ENCODE assay signal across 8 cellular contexts in genomic region chr18:3449702-3450357, GRCh38. TPM values are rescaled to one million over a fixed set of nuclear protein-coding genes. Genes with fewer than 3 reads are reported as not detected.
DNase-seq lines count a peak whose midpoint lies in the region; ATAC-seq, FAIRE-seq and TF ChIP-seq lines count a peak whose summit lies in the region.

TGIF1 (plus strand) TSS chr18:3450172; CDS start chr18:3450490, 318 bp downstream.

- H3K9ac ChIP-seq in mammary epithelial cell (ENCODE audit: insufficient read depth, low read length), result peak within 1 kb of the TSS; percentile 99

- no peaks in the 10 kb centered on the region for H3K27me3 ChIP-seq in mammary epithelial cell (ENCODE audit: insufficient read depth, low read length)
- H3K27me3 ChIP-seq in gastrocnemius medialis, result no peaks in the 10 kb centered on the region

- WGBS in mammary epithelial cell (ENCODE audit: low coverage, missing lambda C conversion rate), result 4% methylated on average over 7 of the region's 60 CpGs

- DNase-seq in GM10266 (ENCODE audit: extremely low spot score) (peak; percentile 38), LoVo (ENCODE audit: low spot score) (peak; percentile 75), T-helper 9 cell (peak; percentile 34), mammary epithelial cell (peak; percentile 83), gastrocnemius medialis (peak; percentile 88 to 93), HTR-8/SVneo (ENCODE audit: insufficient read length, low spot score) (no peak)

- H2AFZ ChIP-seq in mammary epithelial cell (ENCODE audit: low read depth, low read length), result peak within 1 kb of the TSS; percentile 19

- H3K4me2 ChIP-seq in mammary epithelial cell (ENCODE audit: insufficient read depth, low read depth, low read length), result peak within 1 kb of the TSS; percentile 90

- TF ChIP-seq CTCF in GM10266 (IDR thresholded peaks at IDR 0.05; ENCODE audit: control insufficient read depth, insufficient read depth, low read depth, missing control alignments) (no peak), mammary epithelial cell (conservative IDR thresholded peaks at IDR 0.05 in 1 of 2, IDR thresholded peaks at IDR 0.05 in 1 of 2; ENCODE audit: extremely low read depth in 1 of 2, insufficient read depth in 1 of 2, low read depth in 1 of 2, low read length in 2 of 2) (no peak), gastrocnemius medialis (IDR thresholded peaks at IDR 0.05 in 4 of 5, conservative IDR thresholded peaks at IDR 0.05 in 1 of 5) (no peak)

- BruUV-seq in mammary epithelial cell (replicated peaks; lab: Mats Ljungman, UMichigan), result no TSS peak

- intact Hi-C loops in mammary epithelial cell (cut with micrococcal nuclease) (loop anchor here (1.0 to 5.0 kb wide), 9 partner anchors 69 to 537 kb away; no protein-coding TSS in a partner anchor), gastrocnemius medialis (cut with DNase I; ENCODE audit: low total_unique reads) (loop anchor here (1.0 to 10.0 kb wide), 3 partner anchors 187 to 795 kb away; partner anchors contain the start of genes MYL12B and SMCHD1)

- H3K79me2 ChIP-seq in mammary epithelial cell (ENCODE audit: insufficient read depth, low read length), result peaks cover 48% of the 10 kb centered on the region

- H3K4me3 ChIP-seq in mammary epithelial cell (replicated peaks in 1 of 3; ENCODE audit: insufficient read depth in 1 of 3, low read depth in 2 of 3, low read length in 3 of 3) (peak within 1 kb of the TSS; percentile 67 to 91 (median 75)), iPS-18c (ENCODE audit: insufficient read depth, low read depth, low read length) (peak within 1 kb of the TSS; percentile 92), gastrocnemius medialis (peak within 1 kb of the TSS; percentile 71 to 97 (median 82))

- FAIRE-seq in HTR-8/SVneo (lab: Jason Lieb, UNC), result no peak

- TF ChIP-seq POLR2A in gastrocnemius medialis (IDR thresholded peaks at IDR 0.05), result peak; percentile 82 to 85

- H4K20me1 ChIP-seq in mammary epithelial cell (ENCODE audit: insufficient read depth, low read length), result no peaks in the 10 kb centered on the region

- H3K9me3 ChIP-seq in mammary epithelial cell (replicated peaks; ENCODE audit: insufficient read depth, low read length), result no peaks in the 10 kb centered on the region
- no peaks in the 10 kb centered on the region for H3K9me3 ChIP-seq in iPS-18c (ENCODE audit: control insufficient read depth, insufficient read depth, low read length)
- no peaks in the 10 kb centered on the region for H3K9me3 ChIP-seq in gastrocnemius medialis

- H3K4me1 ChIP-seq in mammary epithelial cell (ENCODE audit: insufficient read depth, low read length) (peaks cover 18% of the 10 kb centered on the region), gastrocnemius medialis (peaks cover 17 to 26% of the 10 kb centered on the region in 2 donors)

- peak within 1 kb of the TSS; percentile 99 for H3K27ac ChIP-seq in mammary epithelial cell (ENCODE audit: insufficient read depth, low read depth, low read length)
- peak within 1 kb of the TSS; percentile 98 to 99 (median 99) for H3K27ac ChIP-seq in gastrocnemius medialis

- no peaks in the 10 kb centered on the region for H3K36me3 ChIP-seq in mammary epithelial cell (ENCODE audit: insufficient read depth, low read length)
- no peaks in the 10 kb centered on the region for H3K36me3 ChIP-seq in gastrocnemius medialis

- ATAC-seq in gastrocnemius medialis (peak; percentile 31 to 43), GM21381 (IDR thresholded peaks at IDR 0.05; ENCODE audit: unreplicated experiment) (no peak)

- dilution Hi-C loops in mammary epithelial cell (cut with HindIII; ENCODE audit: low sequenced_read_pairs), result loop anchor here (5.0 to 10.0 kb wide), 4 partner anchors 63 to 217 kb away; partner anchors contain the start of gene MYL12B

- CTCF ChIA-PET in mammary epithelial cell (lab: Charles Lee; ENCODE audit: low non-redundant PET), result no interaction called here

- in situ Hi-C loops in mammary epithelial cell (cut with MboI; ENCODE audit: low sequenced_read_pairs in 2 of 2) (loop anchor here (5.0 to 10.0 kb wide), 6 partner anchors 65 to 217 kb away; no protein-coding TSS in a partner anchor), gastrocnemius medialis (cut with MboI; ENCODE audit: low sequenced_read_pairs in 4 of 4) (loop anchor here (5.0 to 10.0 kb wide), 5 partner anchors 145 to 215 kb away; no protein-coding TSS in a partner anchor)

RNA-seq across cellular contexts. Expression of gene TGIF1, which starts in this region (rescaled TPM):
- 100 to 1,000 TPM; 153 to 189 TPM for total RNA-seq in mammary epithelial cell
- polyA plus RNA-seq in mammary epithelial cell, result 150 TPM
- 58.8 TPM for polyA minus RNA-seq in mammary epithelial cell
- 10 to 100 TPM; 33.8 to 90.8 (median 47.0) TPM for total RNA-seq in gastrocnemius medialis
